Comparison of ENCODE assay signal across 8 cellular contexts in the genomic region with DNA sequence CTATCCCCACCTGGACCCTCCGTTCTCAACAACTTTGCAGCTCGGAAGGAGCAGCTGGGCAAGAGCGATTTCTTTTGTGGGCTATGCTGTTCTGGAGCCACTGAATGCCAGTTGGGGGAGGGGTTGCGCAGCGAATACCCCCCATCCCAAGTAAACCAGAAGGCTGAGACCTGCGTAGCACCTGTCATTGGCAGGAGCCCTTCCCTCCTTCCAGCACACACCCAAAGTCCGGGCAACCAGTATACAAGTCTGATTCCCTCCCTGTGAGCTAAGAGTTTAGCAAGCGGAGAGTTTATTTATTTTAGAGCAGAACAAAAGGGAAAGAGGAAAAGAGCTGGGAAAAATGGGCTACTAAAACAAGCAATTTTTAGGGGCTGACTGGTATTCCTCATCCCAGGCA. TPM values are rescaled to one million over a fixed set of nuclear protein-coding genes. Genes with fewer than 3 reads are reported as not detected.
DNase-seq lines count a peak whose midpoint lies in the region; ATAC-seq and TF ChIP-seq lines count a peak whose summit lies in the region.
"Had no signal": no experiment of that assay in that cellular context is flagged by ENCODE, and none has a peak within 500 bp of the region (broad histone marks: within the 10 kb centered on the region; RNA-seq: fewer than 3 reads in every experiment).

No MANE protein-coding gene starts in this region.

- no peak overlapping the region for H3K27ac ChIP-seq in colonic mucosa
- no peak overlapping the region for H3K27ac ChIP-seq in lung (ENCODE audit: low read depth in 1 of 2, low read length in 1 of 2)
- no peak overlapping the region for H3K27ac ChIP-seq in subcutaneous abdominal adipose tissue (ENCODE audit: low read depth, low read length)
- H3K27ac ChIP-seq in gastrocnemius medialis: no peak overlapping the region

- no peak for TF ChIP-seq CTCF in Loucy (conservative IDR thresholded peaks at IDR 0.05; ENCODE audit: low read length)
- no peak for TF ChIP-seq CTCF in colonic mucosa (IDR thresholded peaks at IDR 0.05)
- no peak for TF ChIP-seq CTCF in lung (IDR thresholded peaks at IDR 0.05; ENCODE audit: control extremely low read depth, extremely low read depth)
- no peak for TF ChIP-seq CTCF in gastrocnemius medialis (IDR thresholded peaks at IDR 0.05 in 4 of 5, conservative IDR thresholded peaks at IDR 0.05 in 1 of 5)

- no peak overlapping the region for H2AFZ ChIP-seq in Loucy (ENCODE audit: low read length)

- no peak overlapping the region for H3K9ac ChIP-seq in Loucy (ENCODE audit: low read depth, low read length, poor library complexity, severe bottlenecking)
- H3K9ac ChIP-seq in colonic mucosa (ENCODE audit: low read depth in 2 of 2, low read length in 2 of 2): no peak overlapping the region
- H3K9ac ChIP-seq in subcutaneous abdominal adipose tissue (ENCODE audit: low read length in 5 of 5): peak overlapping the region in 1 of 5 donors; percentile 11

- DNase-seq in colonic mucosa (peak; percentile 22), lung (ENCODE audit: low spot score) (no peak), gastrocnemius medialis (no peak), DMS79 (lab: John Stamatoyannopoulos, UW) (no peak)
- DNase-seq: NK-92 treated with Interleukin-12 subunit alpha and Interleukin-12 subunit beta, amount 100 ng/mL, for 24 hours had no signal

- H3K4me1 ChIP-seq in Loucy (ENCODE audit: insufficient read depth, low read length, poor library complexity, severe bottlenecking): no peaks in the 10 kb centered on the region
- H3K4me1 ChIP-seq in colonic mucosa: no peaks in the 10 kb centered on the region
- peaks cover 0 to 2% of the 10 kb centered on the region in 2 donors for H3K4me1 ChIP-seq in lung (ENCODE audit: control insufficient read depth in 2 of 2, insufficient read depth in 2 of 2, low read length in 2 of 2)
- H3K4me1 ChIP-seq in subcutaneous abdominal adipose tissue (ENCODE audit: control insufficient read depth in 5 of 5, insufficient read depth in 5 of 5, low read length in 5 of 5): peaks cover 0 to 9% (median 5%) of the 10 kb centered on the region in 5 donors
- H3K4me1 ChIP-seq in gastrocnemius medialis: no peaks in the 10 kb centered on the region

- no peaks in the 10 kb centered on the region for H3F3A ChIP-seq in Loucy (ENCODE audit: low read depth)

- TF ChIP-seq POLR2A in gastrocnemius medialis (IDR thresholded peaks at IDR 0.05): no peak

- no peaks in the 10 kb centered on the region for H3K9me2 ChIP-seq in Loucy (replicated peaks; ENCODE audit: low read depth, low read length)

- H4K20me1 ChIP-seq in Loucy (ENCODE audit: insufficient read depth, low read length, poor library complexity, severe bottlenecking): no peaks in the 10 kb centered on the region

- no peaks in the 10 kb centered on the region for H3K79me2 ChIP-seq in Loucy (ENCODE audit: insufficient read depth, low read length)

- intact Hi-C loops in colonic mucosa (cut with DNase I) (no loop called here), gastrocnemius medialis (cut with DNase I; ENCODE audit: low total_unique reads) (no loop called here)

- H3K9me3 ChIP-seq in Loucy (ENCODE audit: insufficient read depth, low read depth, low read length) (no peaks in the 10 kb centered on the region), colonic mucosa (no peaks in the 10 kb centered on the region), lung (ENCODE audit: control insufficient read depth in 2 of 2, insufficient read depth in 1 of 2, low read length in 1 of 2) (peaks cover 0 to 2% of the 10 kb centered on the region in 2 donors), subcutaneous abdominal adipose tissue (ENCODE audit: control insufficient read depth in 5 of 5, low read length in 5 of 5) (no peaks in the 10 kb centered on the region), gastrocnemius medialis (no peaks in the 10 kb centered on the region)

- peak overlapping the region; percentile 27 for H3K4me2 ChIP-seq in Loucy (ENCODE audit: low read depth, low read length, poor library complexity, severe bottlenecking)

- in situ Hi-C loops in gastrocnemius medialis (cut with MboI; ENCODE audit: low sequenced_read_pairs in 4 of 4): no loop called here

- WGBS in lung, 2 donors: 17 to 25% methylated on average over 8 of the region's 8 CpGs

- H3K36me3 ChIP-seq in Loucy (ENCODE audit: insufficient read depth, low read length) (no peaks in the 10 kb centered on the region), colonic mucosa (no peaks in the 10 kb centered on the region), lung (ENCODE audit: control insufficient read depth in 2 of 2, insufficient read depth in 2 of 2, low read length in 2 of 2) (no peaks in the 10 kb centered on the region), subcutaneous abdominal adipose tissue (ENCODE audit: control insufficient read depth in 5 of 5, insufficient read depth in 5 of 5, low read length in 5 of 5) (no peaks in the 10 kb centered on the region), gastrocnemius medialis (no peaks in the 10 kb centered on the region)

- H3K4me3 ChIP-seq in Loucy (ENCODE audit: low read length, poor library complexity, severe bottlenecking): no peak overlapping the region
- H3K4me3 ChIP-seq in colonic mucosa: peak overlapping the region; percentile 34
- H3K4me3 ChIP-seq in lung: peak overlapping the region; percentile 24
- peak overlapping the region; percentile 33 to 60 (median 51) for H3K4me3 ChIP-seq in subcutaneous abdominal adipose tissue (ENCODE audit: low read depth in 1 of 5, low read length in 5 of 5)
- H3K4me3 ChIP-seq in gastrocnemius medialis: peak overlapping the region in 2 of 4 donors; percentile 17 to 27

- ATAC-seq in lung (ENCODE audit: insufficient read depth, low FRiP score) (no peak), gastrocnemius medialis (no peak), HG02759 (IDR thresholded peaks at IDR 0.05; ENCODE audit: unreplicated experiment) (no peak)

- H3K27me3 ChIP-seq in Loucy (ENCODE audit: insufficient read depth, low read length, poor library complexity, severe bottlenecking): no peaks in the 10 kb centered on the region
- no peaks in the 10 kb centered on the region for H3K27me3 ChIP-seq in colonic mucosa
- H3K27me3 ChIP-seq in lung (ENCODE audit: control insufficient read depth, insufficient read depth): no peaks in the 10 kb centered on the region
- H3K27me3 ChIP-seq in subcutaneous abdominal adipose tissue (ENCODE audit: control insufficient read depth in 5 of 5, insufficient read depth in 4 of 5, low read length in 5 of 5): peaks cover 3 to 30% (median 21%) of the 10 kb centered on the region in 5 donors
- peaks cover 0 to 9% (median 6%) of the 10 kb centered on the region in 3 donors for H3K27me3 ChIP-seq in gastrocnemius medialis

RNA-seq across cellular contexts. Expression of a gene that starts 0.5 kb away (rescaled TPM):
- total RNA-seq in colonic mucosa (1 to 10 TPM in 1 of 2 donors, under 1 TPM in 1; 0.96 to 3.9 TPM), lung (1 to 10 TPM; 1.0 to 6.4 TPM), gastrocnemius medialis (under 1 TPM in 1 of 4 donors, not detected in 3; 0.49 TPM)
- under 1 TPM; 0.24 to 0.47 TPM for polyA plus RNA-seq in lung

RNA-seq across cellular contexts. Expression of a gene that starts 18.8 kb away (rescaled TPM):
- total RNA-seq in colonic mucosa: 10 to 100 TPM in 1 of 2 donors, 1 to 10 TPM in 1; 5.3 to 16.1 TPM
- total RNA-seq in lung: 1 to 10 TPM in 1 of 2 donors, under 1 TPM in 1; 0.71 to 7.5 TPM
- under 1 TPM; 0.69 to 0.76 TPM for polyA plus RNA-seq in lung
- total RNA-seq in gastrocnemius medialis: under 1 TPM in 2 of 4 donors, not detected in 2; 0.62 to 0.66 TPM

RNA-seq across cellular contexts. Expression of a gene that starts 27.3 kb away (rescaled TPM):
- total RNA-seq in colonic mucosa: 10 to 100 TPM; 19.0 to 24.8 TPM
- 10 to 100 TPM; 19.3 to 22.4 TPM for total RNA-seq in lung
- 10 to 100 TPM in 1 of 2 donors, 1 to 10 TPM in 1; 7.9 to 10.4 TPM for polyA plus RNA-seq in lung
- 10 to 100 TPM; 11.9 to 29.9 (median 14.1) TPM for total RNA-seq in gastrocnemius medialis
